Comparison of ENCODE assay signal across 8 cellular contexts in the genomic region with DNA sequence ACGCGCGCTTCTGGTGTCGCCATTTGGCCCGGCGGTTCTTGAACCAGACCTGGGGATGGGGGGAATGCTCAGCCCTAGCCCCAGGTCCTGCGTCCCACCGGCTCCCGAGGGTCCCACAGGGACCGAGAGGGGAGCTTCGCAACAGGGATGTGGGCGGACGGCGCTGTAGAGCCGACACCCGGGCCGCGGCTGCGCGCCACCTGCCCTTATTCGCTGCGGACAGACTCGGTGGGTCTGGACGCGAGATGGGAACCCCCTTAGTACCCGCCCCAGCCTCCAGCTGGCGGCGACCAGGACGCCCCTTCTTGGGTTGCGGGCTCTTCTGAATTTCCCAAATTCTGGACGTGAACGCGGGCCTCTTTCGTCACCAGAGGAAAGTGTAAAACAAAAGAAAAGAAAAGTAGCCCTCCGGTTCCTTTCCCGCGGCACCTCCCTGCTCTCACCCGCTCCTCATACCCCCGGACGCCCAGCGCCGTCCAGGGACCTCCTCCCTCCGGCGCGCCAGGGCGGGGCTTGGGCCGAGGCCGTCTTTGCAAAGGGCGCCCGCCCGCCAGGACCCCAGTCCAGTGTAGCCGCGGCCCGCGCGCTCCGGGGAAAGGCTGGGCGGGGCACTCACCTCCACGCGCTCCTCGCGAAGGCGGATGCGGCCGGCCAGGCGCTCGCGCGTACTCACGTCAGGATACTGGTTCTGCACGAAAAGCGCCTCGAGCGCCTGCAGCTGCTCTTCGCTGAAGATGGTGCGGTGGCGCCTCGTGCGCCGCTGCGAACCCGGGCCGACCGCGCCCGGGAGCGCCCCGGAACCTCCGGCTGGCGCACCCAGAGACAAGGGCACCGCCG. TPM values are rescaled to one million over a fixed set of nuclear protein-coding genes. Genes with fewer than 3 reads are reported as not detected.
DNase-seq lines count a peak whose midpoint lies in the region; ATAC-seq and TF ChIP-seq lines count a peak whose summit lies in the region.

No MANE protein-coding gene starts in this region.

- H3K9me3 Mint-ChIP-seq in osteocyte (ENCODE audit: unreplicated experiment): no peaks in the 10 kb centered on the region

- peak overlapping the region; percentile 64 for H3K9ac ChIP-seq in NT2/D1 (ENCODE audit: insufficient read length, low read depth)

- H3K27ac Mint-ChIP-seq in osteocyte (ENCODE audit: unreplicated experiment): no peak overlapping the region

- H3K36me3 ChIP-seq in NT2/D1 (ENCODE audit: insufficient read depth, insufficient read length, low read length) (no peaks in the 10 kb centered on the region), gastrocnemius medialis (no peaks in the 10 kb centered on the region), PC-9 (ENCODE audit: low read depth) (no peaks in the 10 kb centered on the region)

- CTCF ChIA-PET in PC-9 (lab: Charles Lee): no interaction called here

- H2AFZ ChIP-seq in PC-9: no peak overlapping the region

- TF ChIP-seq CTCF in gastrocnemius medialis (IDR thresholded peaks at IDR 0.05 in 4 of 5, conservative IDR thresholded peaks at IDR 0.05 in 1 of 5): no peak
- TF ChIP-seq CTCF in PC-9 (conservative IDR thresholded peaks at IDR 0.05): no peak
- TF ChIP-seq CTCF in osteocyte (IDR thresholded peaks at IDR 0.05): no peak

- no TSS peak for BruUV-seq in PC-9 (replicated peaks; lab: Mats Ljungman, UMichigan)

- H3K4me3 ChIP-seq in NT2/D1 (ENCODE audit: insufficient read length, low read depth) (peak overlapping the region; percentile 40), gastrocnemius medialis (peak overlapping the region; percentile 17 to 47 (median 34)), PC-9 (no peak overlapping the region)

- H3K9me3 ChIP-seq in NT2/D1 (ENCODE audit: insufficient read depth, low read length) (no peaks in the 10 kb centered on the region), gastrocnemius medialis (no peaks in the 10 kb centered on the region), PC-9 (ENCODE audit: insufficient read depth, low read depth) (no peaks in the 10 kb centered on the region)

- TF ChIP-seq POLR2A in gastrocnemius medialis (IDR thresholded peaks at IDR 0.05): no peak

- in situ Hi-C loops in gastrocnemius medialis (cut with MboI; ENCODE audit: low sequenced_read_pairs in 4 of 4): loop anchor here in 1 of 4 donors (25.0 kb wide), 1 partner anchor 488 kb away; no protein-coding TSS in a partner anchor

- H3K27ac ChIP-seq in gastrocnemius medialis (no peak overlapping the region), PC-9 (no peak overlapping the region)

- POLR2A ChIA-PET in PC-9 (lab: Charles Lee; ENCODE audit: unreplicated experiment): no interaction called here

- no peaks in the 10 kb centered on the region for H3K36me3 Mint-ChIP-seq in osteocyte (ENCODE audit: unreplicated experiment)

- H3K4me1 ChIP-seq in NT2/D1 (ENCODE audit: insufficient read depth, insufficient read length): peaks cover 4% of the 10 kb centered on the region
- peaks cover 0 to 6% of the 10 kb centered on the region in 2 donors for H3K4me1 ChIP-seq in gastrocnemius medialis
- H3K4me1 ChIP-seq in PC-9 (replicated peaks; ENCODE audit: insufficient read depth): no peaks in the 10 kb centered on the region

- H3K4me1 Mint-ChIP-seq in osteocyte (ENCODE audit: unreplicated experiment): peaks cover 10% of the 10 kb centered on the region

- H3K27me3 Mint-ChIP-seq in osteocyte (ENCODE audit: unreplicated experiment): peaks cover 47% of the 10 kb centered on the region

- H3K27me3 ChIP-seq in NT2/D1 (ENCODE audit: insufficient read depth, insufficient read length) (peaks cover 59% of the 10 kb centered on the region), gastrocnemius medialis (peaks cover 46 to 52% (median 52%) of the 10 kb centered on the region in 3 donors), PC-9 (ENCODE audit: insufficient read depth, low read depth) (peaks cover 21% of the 10 kb centered on the region)

- H3K79me2 ChIP-seq in PC-9 (ENCODE audit: low read depth): peaks cover 1% of the 10 kb centered on the region

- intact Hi-C loops in gastrocnemius medialis (cut with DNase I; ENCODE audit: low total_unique reads): no loop called here
- intact Hi-C loops in PC-9 (cut with micrococcal nuclease; ENCODE audit: unreplicated experiment): no loop called here

- no peaks in the 10 kb centered on the region for H3K9me2 ChIP-seq in PC-9 (ENCODE audit: insufficient read depth)

- H3K4me3 Mint-ChIP-seq in osteocyte (ENCODE audit: unreplicated experiment): no peak overlapping the region

- H4K20me1 ChIP-seq in PC-9 (ENCODE audit: insufficient read depth): no peaks in the 10 kb centered on the region

- no peak for ATAC-seq in gastrocnemius medialis
- no peak for ATAC-seq in GM18870 (IDR thresholded peaks at IDR 0.05; ENCODE audit: unreplicated experiment)
- no peak for ATAC-seq in GM19395 (IDR thresholded peaks at IDR 0.05; ENCODE audit: unreplicated experiment)

- no peaks in the 10 kb centered on the region for H3F3A ChIP-seq in PC-9 (ENCODE audit: insufficient read depth, low read depth)

- H3K4me2 ChIP-seq in PC-9: no peak overlapping the region

- DNase-seq in EL (peak; percentile 30), NT2/D1 (ENCODE audit: low read depth, low spot score) (no peak), ecto neural progenitor cell (ENCODE audit: low spot score) (peak; percentile 65), gastrocnemius medialis (no peak), PC-9 (no peak), osteocyte (ENCODE audit: extremely low spot score, unreplicated experiment) (no peak)

RNA-seq across cellular contexts. Expression of gene GSC2, which starts 0.8 kb away (rescaled TPM):
- not detected for total RNA-seq in gastrocnemius medialis
- not detected in 2 replicates for total RNA-seq in PC-9 (2021)
- not detected in 2 replicates for total RNA-seq in osteocyte

RNA-seq across cellular contexts. Expression of gene ESS2, which starts 4.8 kb away (rescaled TPM):
- 10 to 100 TPM in 2 of 4 donors, 1 to 10 TPM in 2; 7.5 to 25.3 (median 12.0) TPM for total RNA-seq in gastrocnemius medialis
- total RNA-seq in PC-9 (2021): 10.3 and 14.6 TPM in 2 replicates
- 21.6 TPM in 2 replicates for total RNA-seq in osteocyte

RNA-seq across cellular contexts. Expression of gene TSSK2, which starts 18.2 kb away (rescaled TPM):
- total RNA-seq in gastrocnemius medialis (under 1 TPM in 3 of 4 donors, not detected in 1; 0.19 to 0.33 (median 0.25) TPM), PC-9 (2021) (not detected in 2 replicates), osteocyte (not detected in 2 replicates)

RNA-seq across cellular contexts. Expression of gene DGCR2, which starts 27.1 kb away (rescaled TPM):
- total RNA-seq in gastrocnemius medialis: 10 to 100 TPM; 30.0 to 72.7 (median 43.5) TPM
- total RNA-seq in PC-9 (2021): 35.1 and 37.6 TPM in 2 replicates
- total RNA-seq in osteocyte: 64.4 and 66.3 TPM in 2 replicates

RNA-seq across cellular contexts. Expression of gene SLC25A1, which starts 29.3 kb away (rescaled TPM):
- total RNA-seq in gastrocnemius medialis (10 to 100 TPM; 10.5 to 16.6 (median 13.5) TPM), PC-9 (2021) (79.1 and 79.9 TPM in 2 replicates), osteocyte (96.1 and 96.2 TPM in 2 replicates)

Comparison
In these comparisons a context has a peak if more than half of its experiments do, and no peak if none do; other contexts are left out.
1. DNase-seq: peak in EL (single experiment) and ecto neural progenitor cell (single experiment); none in NT2/D1 (single experiment), gastrocnemius medialis (0 of 2), PC-9 (0 of 2) and osteocyte (single experiment).